1 cellular context compared by ENCODE assay signal in genomic region chr14:41606249-41607118, GRCh38.
A peak's percentile ranks its signal among the peaks of the same experiment; 100 is the strongest.
TF ChIP-seq lines count a peak whose summit lies in the region.

Gene LRFN5 (plus strand): TSS chr14:41606876.

TF ChIP-seq in H1, 55 proteins besides CTCF, POLR2A, EP300 and RAD21:
- 0 out of 2 replicates have a peak, but pooled peaks have one; percentile 6 for TF ChIP-seq MAX (IDR thresholded peaks at IDR 0.05)
- TF ChIP-seq ATF3 (IDR thresholded peaks at IDR 0.05; ENCODE audit: insufficient read depth, low read depth, low read length) = no peak
- TF ChIP-seq EGR1 (IDR thresholded peaks at IDR 0.05; ENCODE audit: borderline replicate concordance, low read depth, low read length) = peak; percentile 98
- no peak for TF ChIP-seq NRF1 (IDR thresholded peaks at IDR 0.05; ENCODE audit: low read depth, low read length)
- TF ChIP-seq HDAC2 (IDR thresholded peaks at IDR 0.05; ENCODE audit: borderline replicate concordance in 1 of 2, low read depth in 2 of 2, low read length in 2 of 2) = 0 out of 4 replicates have a peak, but pooled peaks of 1 of the 2 experiments have one; percentile 9
- TF ChIP-seq SP1 (IDR thresholded peaks at IDR 0.05; ENCODE audit: low read depth, low read length) = peak; percentile 83
- no peak for TF ChIP-seq CHD2 (IDR thresholded peaks at IDR 0.05; ENCODE audit: low read length)
- no peak for TF ChIP-seq MAFK (IDR thresholded peaks at IDR 0.05; ENCODE audit: low read depth, low read length)
- no peak for TF ChIP-seq SUZ12 (IDR thresholded peaks at IDR 0.05; ENCODE audit: low read length)
- TF ChIP-seq KDM1A (IDR thresholded peaks at IDR 0.05; ENCODE audit: borderline replicate concordance, low read length) = no peak
- no peak for TF ChIP-seq RFX5 (IDR thresholded peaks at IDR 0.05; ENCODE audit: borderline replicate concordance, low read depth, low read length)
- TF ChIP-seq PHF8 (conservative IDR thresholded peaks at IDR 0.05; ENCODE audit: low read depth, low read length) = 0 out of 2 replicates have a peak, but pooled peaks have one; percentile 10
- no peak for TF ChIP-seq YY1 (IDR thresholded peaks at IDR 0.05; ENCODE audit: low read depth, low read length)
- no peak for TF ChIP-seq NANOG (IDR thresholded peaks at IDR 0.05; ENCODE audit: insufficient read depth, low read depth, low read length, poor library complexity, severe bottlenecking)
- no peak for TF ChIP-seq GABPA (IDR thresholded peaks at IDR 0.05; ENCODE audit: borderline replicate concordance, insufficient read depth, low read length)
- no peak for TF ChIP-seq RXRA (IDR thresholded peaks at IDR 0.05; ENCODE audit: insufficient read depth, low read depth, low read length)
- peak; percentile 63 for TF ChIP-seq KDM4A (IDR thresholded peaks at IDR 0.05; ENCODE audit: low read depth, low read length, severe bottlenecking)
